ENCODE assay signal across 2 cellular contexts in genomic region chr14:93113678-93114067, GRCh38.
TF ChIP-seq lines count a peak whose summit lies in the region.

No MANE protein-coding gene starts in this region.

TF ChIP-seq in SK-N-SH, 30 proteins besides CTCF, POLR2A, EP300 and RAD21:
- TF ChIP-seq PBX3 (IDR thresholded peaks at IDR 0.05) = no peak
- TF ChIP-seq NRF1 (IDR thresholded peaks at IDR 0.05; ENCODE audit: low read depth, low read length) = no peak
- TF ChIP-seq SMC3 (IDR thresholded peaks at IDR 0.05; ENCODE audit: low read depth, low read length) = no peak
- no peak for TF ChIP-seq REST (IDR thresholded peaks at IDR 0.05; ENCODE audit: low read depth, low read length)
- no peak for TF ChIP-seq ZBTB33 (IDR thresholded peaks at IDR 0.05; ENCODE audit: borderline replicate concordance, low read depth)
- no peak for TF ChIP-seq FOSL2 (IDR thresholded peaks at IDR 0.05; ENCODE audit: borderline replicate concordance, low read depth)
- no peak for TF ChIP-seq FOXJ3 (CRISPR knock-in tag; IDR thresholded peaks at IDR 0.05)
- TF ChIP-seq USF1 (IDR thresholded peaks at IDR 0.05; ENCODE audit: borderline replicate concordance, low read depth) = no peak
TF ChIP-seq in SK-N-SH: peak in this region for 0.

TF ChIP-seq in SK-N-SH treated with all-trans-retinoic acid at 6 μM for 48 hours, 23 proteins besides CTCF, POLR2A, EP300 and RAD21 (continued from another document):
- TF ChIP-seq POU6F1 (CRISPR knock-in tag; IDR thresholded peaks at IDR 0.05; ENCODE audit: borderline replicate concordance, low read depth) (no peak), PATZ1 (CRISPR knock-in tag; IDR thresholded peaks at IDR 0.05; ENCODE audit: borderline replicate concordance) (no peak), ESRRG (CRISPR knock-in tag; IDR thresholded peaks at IDR 0.05) (no peak), TSHZ2 (CRISPR knock-in tag; IDR thresholded peaks at IDR 0.05) (no peak), PPARA (CRISPR knock-in tag; IDR thresholded peaks at IDR 0.05; ENCODE audit: borderline replicate concordance) (no peak), TOX (CRISPR knock-in tag; IDR thresholded peaks at IDR 0.05; ENCODE audit: borderline replicate concordance) (no peak), TCF4 (CRISPR knock-in tag; IDR thresholded peaks at IDR 0.05; ENCODE audit: borderline replicate concordance) (no peak), CREB5 (CRISPR knock-in tag; IDR thresholded peaks at IDR 0.05; ENCODE audit: low read depth) (no peak), ARNTL (CRISPR knock-in tag; IDR thresholded peaks at IDR 0.05; ENCODE audit: borderline replicate concordance, low read depth) (no peak), SNAI2 (CRISPR knock-in tag; IDR thresholded peaks at IDR 0.05) (no peak)
